ENCODE assay signal across 19 cellular contexts in the genomic region with DNA sequence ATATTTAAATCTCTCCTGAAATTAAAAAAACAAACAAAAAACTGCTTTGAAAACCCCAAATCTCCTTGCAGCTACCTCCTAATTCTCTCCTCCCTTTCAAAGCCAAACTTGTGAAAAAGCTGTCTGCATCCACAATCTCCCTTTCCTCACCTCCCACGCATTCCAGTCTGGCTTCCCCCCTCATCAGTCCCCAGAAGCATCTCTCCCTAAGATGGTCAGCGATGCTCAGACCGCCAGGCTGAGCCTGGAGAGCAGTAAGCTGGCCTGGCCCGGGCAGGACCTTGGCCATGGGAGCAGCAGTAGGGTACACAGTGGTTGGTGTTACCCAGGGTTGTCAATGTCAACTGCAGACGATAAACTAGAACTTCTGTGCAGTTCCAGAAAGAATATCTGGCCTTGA. TPM values are rescaled to one million over a fixed set of nuclear protein-coding genes. Genes with fewer than 3 reads are reported as not detected.
DNase-seq lines count a peak whose midpoint lies in the region; ATAC-seq, FAIRE-seq and TF ChIP-seq lines count a peak whose summit lies in the region.
"Had no signal": no experiment of that assay in that cellular context is flagged by ENCODE, and none has a peak within 500 bp of the region (broad histone marks: within the 10 kb centered on the region; RNA-seq: fewer than 3 reads in every experiment).

No MANE protein-coding gene starts in this region.

- no peaks in the 10 kb centered on the region for H3K27me3 ChIP-seq in naive thymus-derived CD4-positive, alpha-beta T cell (ENCODE audit: control insufficient read depth in 2 of 2, insufficient read depth in 2 of 2, low read length in 2 of 2)

- no peak for TF ChIP-seq POLR2A in GM12891 (IDR thresholded peaks at IDR 0.05; ENCODE audit: low read depth, low read length)

- CTCF ChIA-PET in activated CD8-positive, alpha-beta memory T cell treated with anti-CD3 and anti-CD28 coated beads, Interleukin-2, amount 10 ng/mL, durations not matched to agents 7 days and 5 days (lab: Charles Lee): interaction anchor here (1.2 kb wide), 1 partner anchor 34 kb away, joined by 3 read pairs; no protein-coding TSS in a partner anchor
- CTCF ChIA-PET in naive thymus-derived CD4-positive, alpha-beta T cell (lab: Charles Lee): no interaction called here

- no peaks in the 10 kb centered on the region for H3K9me3 Mint-ChIP-seq in activated CD8-positive, alpha-beta memory T cell treated with anti-CD3 and anti-CD28 coated beads, Interleukin-2, amount 10 ng/mL, durations not matched to agents 7 days and 5 days (ENCODE audit: low read depth)
- H3K9me3 Mint-ChIP-seq in activated T-helper 17 cell treated with anti-CD3 and anti-CD28 coated beads, Interleukin-2, amount 50 U/mL, for 72 hours: no peaks in the 10 kb centered on the region
- no peaks in the 10 kb centered on the region for H3K9me3 Mint-ChIP-seq in naive thymus-derived CD4-positive, alpha-beta T cell
- H3K9me3 Mint-ChIP-seq: CD4-positive, alpha-beta T cell had no signal

- peak; percentile 71 for FAIRE-seq in GM12891 (lab: Jason Lieb, UNC)
- FAIRE-seq: A549, G401.6, H1 had no signal

- POLR2A ChIA-PET in naive thymus-derived CD4-positive, alpha-beta T cell (lab: Charles Lee): interaction anchor here (1.0 kb wide), 1 partner anchor 248 kb away, joined by 3 read pairs; the partner anchor contains the start of gene HDDC3

- H3K36me3 ChIP-seq in naive thymus-derived CD4-positive, alpha-beta T cell (ENCODE audit: control insufficient read depth in 2 of 3, insufficient read depth in 3 of 3, low read length in 3 of 3): no peaks in the 10 kb centered on the region

- ATAC-seq in activated CD8-positive, alpha-beta memory T cell treated with anti-CD3 and anti-CD28 coated beads, Interleukin-2, amount 10 ng/mL, durations not matched to agents 7 days and 5 days: no peak
- ATAC-seq in activated T-helper 17 cell treated with anti-CD3 and anti-CD28 coated beads, Interleukin-2, amount 50 U/mL, for 72 hours (replicated peaks): no peak
- no peak for ATAC-seq in naive thymus-derived CD4-positive, alpha-beta T cell
- ATAC-seq in sciatic nerve: no peak
- ATAC-seq: A549 had no signal

- peaks cover 58% of the 10 kb centered on the region for H3K4me1 Mint-ChIP-seq in activated CD8-positive, alpha-beta memory T cell treated with anti-CD3 and anti-CD28 coated beads, Interleukin-2, amount 10 ng/mL, durations not matched to agents 7 days and 5 days
- peaks cover 22% of the 10 kb centered on the region for H3K4me1 Mint-ChIP-seq in activated T-helper 17 cell treated with anti-CD3 and anti-CD28 coated beads, Interleukin-2, amount 50 U/mL, for 72 hours
- H3K4me1 Mint-ChIP-seq in naive thymus-derived CD4-positive, alpha-beta T cell: peaks cover 25 to 66% (median 45%) of the 10 kb centered on the region in 7 donors

- peaks cover 18% of the 10 kb centered on the region for H3K36me3 Mint-ChIP-seq in activated CD8-positive, alpha-beta memory T cell treated with anti-CD3 and anti-CD28 coated beads, Interleukin-2, amount 10 ng/mL, durations not matched to agents 7 days and 5 days
- H3K36me3 Mint-ChIP-seq in activated T-helper 17 cell treated with anti-CD3 and anti-CD28 coated beads, Interleukin-2, amount 50 U/mL, for 72 hours (ENCODE audit: low read depth): no peaks in the 10 kb centered on the region
- H3K36me3 Mint-ChIP-seq in naive thymus-derived CD4-positive, alpha-beta T cell: peaks cover 0 to 5% (median 0%) of the 10 kb centered on the region in 5 donors

- H3K9me3 ChIP-seq in naive thymus-derived CD4-positive, alpha-beta T cell (ENCODE audit: control insufficient read depth in 2 of 3, low read length in 3 of 3): no peaks in the 10 kb centered on the region

- H3K27me3 Mint-ChIP-seq in activated CD8-positive, alpha-beta memory T cell treated with anti-CD3 and anti-CD28 coated beads, Interleukin-2, amount 10 ng/mL, durations not matched to agents 7 days and 5 days: no peaks in the 10 kb centered on the region
- H3K27me3 Mint-ChIP-seq in activated T-helper 17 cell treated with anti-CD3 and anti-CD28 coated beads, Interleukin-2, amount 50 U/mL, for 72 hours: no peaks in the 10 kb centered on the region
- H3K27me3 Mint-ChIP-seq in naive thymus-derived CD4-positive, alpha-beta T cell: no peaks in the 10 kb centered on the region
- H3K27me3 Mint-ChIP-seq: CD4-positive, alpha-beta T cell had no signal

- H3K27ac Mint-ChIP-seq in activated CD8-positive, alpha-beta memory T cell treated with anti-CD3 and anti-CD28 coated beads, Interleukin-2, amount 10 ng/mL, durations not matched to agents 7 days and 5 days: peak overlapping the region; percentile 3
- peak overlapping the region; percentile 75 for H3K27ac Mint-ChIP-seq in activated T-helper 17 cell treated with anti-CD3 and anti-CD28 coated beads, Interleukin-2, amount 50 U/mL, for 72 hours
- H3K27ac Mint-ChIP-seq in naive thymus-derived CD4-positive, alpha-beta T cell: peak overlapping the region in 5 of 9 donors; percentile 40 to 87 (median 73)
- H3K27ac Mint-ChIP-seq: CD4-positive, alpha-beta T cell had no signal

- intact Hi-C loops in naive thymus-derived CD4-positive, alpha-beta T cell (cut with micrococcal nuclease): no loop called here
- intact Hi-C loops in sciatic nerve (cut with DNase I): no loop called here

- no peak for DNase-seq in activated CD8-positive, alpha-beta memory T cell treated with anti-CD3 and anti-CD28 coated beads, Interleukin-2, amount 10 ng/mL, durations not matched to agents 7 days and 5 days
- DNase-seq in activated CD8-positive, alpha-beta memory T cell treated with anti-CD3 and anti-CD28 coated beads, Interleukin-2, amount 50 U/mL, for 4 hours: no peak
- DNase-seq in GM12891 (ENCODE audit: insufficient read length, low spot score) (no peak), NCI-H345 (lab: John Stamatoyannopoulos, UW) (no peak), NCI-H128 (lab: John Stamatoyannopoulos, UW; ENCODE audit: unreplicated experiment) (no peak), sciatic nerve (ENCODE audit: low spot score) (no peak)
- no peak for DNase-seq in naive thymus-derived CD4-positive, alpha-beta T cell
- DNase-seq: Calu3; CD4-positive, alpha-beta T cell; DMS79; KBM-7; NCI-H1048; NCI-H2227 treated with DMSO at 0.1 percent for 48 hours; NCI-H526 treated with DMSO at 0.1 percent for 48 hours had no signal

- peaks cover 10 to 21% of the 10 kb centered on the region in 2 donors for H3K4me1 ChIP-seq in naive thymus-derived CD4-positive, alpha-beta T cell (ENCODE audit: control insufficient read depth in 2 of 2, insufficient read depth in 2 of 2, low read length in 2 of 2)

- H3K4me3 Mint-ChIP-seq in activated CD8-positive, alpha-beta memory T cell treated with anti-CD3 and anti-CD28 coated beads, Interleukin-2, amount 10 ng/mL, durations not matched to agents 7 days and 5 days: no peak overlapping the region
- no peak overlapping the region for H3K4me3 Mint-ChIP-seq in activated T-helper 17 cell treated with anti-CD3 and anti-CD28 coated beads, Interleukin-2, amount 50 U/mL, for 72 hours
- no peak overlapping the region for H3K4me3 Mint-ChIP-seq in naive thymus-derived CD4-positive, alpha-beta T cell
- H3K4me3 Mint-ChIP-seq: CD4-positive, alpha-beta T cell had no signal

- H3K4me3 ChIP-seq in naive thymus-derived CD4-positive, alpha-beta T cell (ENCODE audit: low read length): no peak overlapping the region
- H3K4me3 ChIP-seq: A549 had no signal

- no peak overlapping the region for H3K27ac ChIP-seq in naive thymus-derived CD4-positive, alpha-beta T cell (ENCODE audit: low read depth, low read length)
- H3K27ac ChIP-seq: A549, HL-60 had no signal

TF ChIP-seq in GM12891, 5 proteins besides CTCF, POLR2A, EP300 and RAD21:
- TF ChIP-seq TAF1 (IDR thresholded peaks at IDR 0.05; ENCODE audit: low read depth, low read length): no peak
- no peak for TF ChIP-seq POLR2AphosphoS5 (IDR thresholded peaks at IDR 0.05; ENCODE audit: low read depth, low read length)
- TF ChIP-seq SPI1 (IDR thresholded peaks at IDR 0.05; ENCODE audit: low read depth, low read length): no peak
- no peak for TF ChIP-seq POU2F2 (IDR thresholded peaks at IDR 0.05; ENCODE audit: low read depth, low read length)
- no peak for TF ChIP-seq PAX5 (IDR thresholded peaks at IDR 0.05; ENCODE audit: insufficient read depth, low read length, severe bottlenecking)

RNA-seq across cellular contexts. Expression of gene BLM, which starts 32.9 kb away (rescaled TPM):
- 10 to 100 TPM; 83.4 to 92.7 TPM for total RNA-seq in activated CD8-positive, alpha-beta memory T cell treated with anti-CD3 and anti-CD28 coated beads, Interleukin-2, amount 10 ng/mL, durations not matched to agents 7 days and 5 days
- polyA plus RNA-seq in GM12891 (2012; ENCODE audit: low read depth, missing spikeins): 12.6 TPM
- 10 to 100 TPM; 68.2 to 81.4 TPM for total RNA-seq in activated T-helper 17 cell treated with anti-CD3 and anti-CD28 coated beads, Interleukin-2, amount 50 U/mL, for 72 hours
- total RNA-seq in naive thymus-derived CD4-positive, alpha-beta T cell: 10 to 100 TPM in 1 of 5 experiments, 1 to 10 TPM in 4; 3.5 to 53.1 (median 6.6) TPM
- polyA plus RNA-seq in naive thymus-derived CD4-positive, alpha-beta T cell: 1 to 10 TPM; 2.8 to 4.4 TPM
- 0.85 TPM for total RNA-seq in sciatic nerve

Comparison
In these comparisons a context has a peak if more than half of its experiments do, and no peak if none do; other contexts are left out.
1. H3K27ac Mint-ChIP-seq: peak in every context shown above with its lines; median percentile 75 in activated T-helper 17 cell treated with anti-CD3 and anti-CD28 coated beads, Interleukin-2, amount 50 U/mL, for 72 hours; 73 in naive thymus-derived CD4-positive, alpha-beta T cell; 3 in activated CD8-positive, alpha-beta memory T cell treated with anti-CD3 and anti-CD28 coated beads, Interleukin-2, amount 10 ng/mL, durations not matched to agents 7 days and 5 days.